1 cellular context compared by ENCODE assay signal in the genomic region with DNA sequence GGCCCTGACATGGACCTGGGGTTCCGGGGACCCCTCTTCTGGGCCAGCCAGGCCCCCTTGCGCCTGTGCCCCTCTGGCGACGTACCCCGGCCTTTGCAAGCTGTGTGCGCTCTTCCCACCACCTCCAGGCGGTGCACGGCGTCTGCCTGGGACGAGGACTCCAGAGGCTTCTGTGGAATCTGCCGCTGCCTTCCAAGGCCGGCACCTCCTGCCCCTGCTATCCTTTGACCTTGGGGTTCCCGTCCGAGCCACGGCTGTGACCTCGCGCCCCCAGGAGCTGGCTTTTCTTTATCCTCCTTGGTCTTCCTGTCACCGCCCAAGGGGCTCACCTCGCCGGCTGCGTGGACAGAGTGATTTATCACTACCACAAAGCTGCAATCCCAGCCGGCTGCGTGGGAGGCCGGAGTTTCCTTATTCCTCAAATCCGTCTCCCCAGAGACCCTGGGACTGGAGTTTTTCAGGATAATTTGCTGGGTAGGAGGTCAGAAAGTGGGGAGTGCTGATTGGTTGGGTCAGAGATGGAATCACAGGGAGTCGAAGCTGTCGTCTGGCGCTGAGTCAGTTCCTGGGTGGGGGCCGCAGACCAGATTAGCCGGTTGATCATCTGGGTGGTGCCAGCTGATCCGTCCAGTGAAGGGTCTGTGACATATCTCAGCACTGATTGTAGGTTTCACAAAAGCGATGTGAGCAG.
TF ChIP-seq lines count a peak whose summit lies in the region.

No MANE protein-coding gene starts in this region.

TF ChIP-seq in HepG2, 621 proteins besides CTCF, POLR2A, EP300 and RAD21 (continued from another document and continues in another):
- TF ChIP-seq, protein P1, sequence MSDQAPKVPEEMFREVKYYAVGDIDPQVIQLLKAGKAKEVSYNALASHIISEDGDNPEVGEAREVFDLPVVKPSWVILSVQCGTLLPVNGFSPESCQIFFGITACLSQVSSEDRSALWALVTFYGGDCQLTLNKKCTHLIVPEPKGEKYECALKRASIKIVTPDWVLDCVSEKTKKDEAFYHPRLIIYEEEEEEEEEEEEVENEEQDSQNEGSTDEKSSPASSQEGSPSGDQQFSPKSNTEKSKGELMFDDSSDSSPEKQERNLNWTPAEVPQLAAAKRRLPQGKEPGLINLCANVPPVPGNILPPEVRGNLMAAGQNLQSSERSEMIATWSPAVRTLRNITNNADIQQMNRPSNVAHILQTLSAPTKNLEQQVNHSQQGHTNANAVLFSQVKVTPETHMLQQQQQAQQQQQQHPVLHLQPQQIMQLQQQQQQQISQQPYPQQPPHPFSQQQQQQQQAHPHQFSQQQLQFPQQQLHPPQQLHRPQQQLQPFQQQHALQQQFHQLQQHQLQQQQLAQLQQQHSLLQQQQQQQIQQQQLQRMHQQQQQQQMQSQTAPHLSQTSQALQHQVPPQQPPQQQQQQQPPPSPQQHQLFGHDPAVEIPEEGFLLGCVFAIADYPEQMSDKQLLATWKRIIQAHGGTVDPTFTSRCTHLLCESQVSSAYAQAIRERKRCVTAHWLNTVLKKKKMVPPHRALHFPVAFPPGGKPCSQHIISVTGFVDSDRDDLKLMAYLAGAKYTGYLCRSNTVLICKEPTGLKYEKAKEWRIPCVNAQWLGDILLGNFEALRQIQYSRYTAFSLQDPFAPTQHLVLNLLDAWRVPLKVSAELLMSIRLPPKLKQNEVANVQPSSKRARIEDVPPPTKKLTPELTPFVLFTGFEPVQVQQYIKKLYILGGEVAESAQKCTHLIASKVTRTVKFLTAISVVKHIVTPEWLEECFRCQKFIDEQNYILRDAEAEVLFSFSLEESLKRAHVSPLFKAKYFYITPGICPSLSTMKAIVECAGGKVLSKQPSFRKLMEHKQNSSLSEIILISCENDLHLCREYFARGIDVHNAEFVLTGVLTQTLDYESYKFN (CRISPR knock-in tag; conservative IDR thresholded peaks at IDR 0.05): peak; percentile 26; the same call in 1 of the 2 replicates
- TF ChIP-seq, protein P2, sequence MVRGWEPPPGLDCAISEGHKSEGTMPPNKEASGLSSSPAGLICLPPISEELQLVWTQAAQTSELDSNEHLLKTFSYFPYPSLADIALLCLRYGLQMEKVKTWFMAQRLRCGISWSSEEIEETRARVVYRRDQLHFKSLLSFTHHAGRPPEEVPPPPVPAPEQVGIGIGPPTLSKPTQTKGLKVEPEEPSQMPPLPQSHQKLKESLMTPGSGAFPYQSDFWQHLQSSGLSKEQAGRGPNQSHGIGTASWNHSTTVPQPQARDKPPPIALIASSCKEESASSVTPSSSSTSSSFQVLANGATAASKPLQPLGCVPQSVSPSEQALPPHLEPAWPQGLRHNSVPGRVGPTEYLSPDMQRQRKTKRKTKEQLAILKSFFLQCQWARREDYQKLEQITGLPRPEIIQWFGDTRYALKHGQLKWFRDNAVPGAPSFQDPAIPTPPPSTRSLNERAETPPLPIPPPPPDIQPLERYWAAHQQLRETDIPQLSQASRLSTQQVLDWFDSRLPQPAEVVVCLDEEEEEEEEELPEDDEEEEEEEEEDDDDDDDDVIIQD (CRISPR knock-in tag; IDR thresholded peaks at IDR 0.05; ENCODE audit: low read depth): no peak
- no peak for TF ChIP-seq KLF9 (CRISPR knock-in tag; IDR thresholded peaks at IDR 0.05; ENCODE audit: low read depth)
- no peak for TF ChIP-seq U2AF2 (IDR thresholded peaks at IDR 0.05; ENCODE audit: low read depth, low read length)
- peak; percentile 51; the same call in 1 of the 2 replicates for TF ChIP-seq DMAP1 (CRISPR knock-in tag; IDR thresholded peaks at IDR 0.05)
- 0 out of 4 replicates have a peak, but pooled peaks of 1 of the 2 experiments have one; percentile 4 for TF ChIP-seq MAFK (conservative IDR thresholded peaks at IDR 0.05 in 1 of 2, IDR thresholded peaks at IDR 0.05 in 1 of 2; ENCODE audit: low read length in 2 of 2)
- TF ChIP-seq, protein P3, sequence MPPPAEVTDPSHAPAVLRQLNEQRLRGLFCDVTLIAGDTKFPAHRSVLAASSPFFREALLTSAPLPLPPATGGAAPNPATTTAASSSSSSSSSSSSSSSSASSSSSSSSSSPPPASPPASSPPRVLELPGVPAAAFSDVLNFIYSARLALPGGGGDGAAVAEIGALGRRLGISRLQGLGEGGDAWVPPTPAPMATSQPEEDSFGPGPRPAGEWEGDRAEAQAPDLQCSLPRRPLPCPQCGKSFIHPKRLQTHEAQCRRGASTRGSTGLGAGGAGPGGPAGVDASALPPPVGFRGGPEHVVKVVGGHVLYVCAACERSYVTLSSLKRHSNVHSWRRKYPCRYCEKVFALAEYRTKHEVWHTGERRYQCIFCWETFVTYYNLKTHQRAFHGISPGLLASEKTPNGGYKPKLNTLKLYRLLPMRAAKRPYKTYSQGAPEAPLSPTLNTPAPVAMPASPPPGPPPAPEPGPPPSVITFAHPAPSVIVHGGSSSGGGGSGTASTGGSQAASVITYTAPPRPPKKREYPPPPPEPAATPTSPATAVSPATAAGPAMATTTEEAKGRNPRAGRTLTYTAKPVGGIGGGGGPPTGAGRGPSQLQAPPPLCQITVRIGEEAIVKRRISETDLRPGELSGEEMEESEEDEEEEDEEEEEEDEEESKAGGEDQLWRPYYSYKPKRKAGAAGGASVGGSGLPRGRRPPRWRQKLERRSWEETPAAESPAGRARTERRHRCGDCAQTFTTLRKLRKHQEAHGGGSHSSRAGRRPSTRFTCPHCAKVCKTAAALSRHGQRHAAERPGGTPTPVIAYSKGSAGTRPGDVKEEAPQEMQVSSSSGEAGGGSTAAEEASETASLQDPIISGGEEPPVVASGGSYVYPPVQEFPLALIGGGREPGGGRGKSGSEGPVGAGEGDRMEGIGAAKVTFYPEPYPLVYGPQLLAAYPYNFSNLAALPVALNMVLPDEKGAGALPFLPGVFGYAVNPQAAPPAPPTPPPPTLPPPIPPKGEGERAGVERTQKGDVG (CRISPR knock-in tag; IDR thresholded peaks at IDR 0.05; ENCODE audit: borderline replicate concordance): 0 out of 2 replicates have a peak, but pooled peaks have one; percentile 15
- no peak for TF ChIP-seq KLF15 (CRISPR knock-in tag; IDR thresholded peaks at IDR 0.05; ENCODE audit: borderline replicate concordance)
- TF ChIP-seq, protein P4, sequence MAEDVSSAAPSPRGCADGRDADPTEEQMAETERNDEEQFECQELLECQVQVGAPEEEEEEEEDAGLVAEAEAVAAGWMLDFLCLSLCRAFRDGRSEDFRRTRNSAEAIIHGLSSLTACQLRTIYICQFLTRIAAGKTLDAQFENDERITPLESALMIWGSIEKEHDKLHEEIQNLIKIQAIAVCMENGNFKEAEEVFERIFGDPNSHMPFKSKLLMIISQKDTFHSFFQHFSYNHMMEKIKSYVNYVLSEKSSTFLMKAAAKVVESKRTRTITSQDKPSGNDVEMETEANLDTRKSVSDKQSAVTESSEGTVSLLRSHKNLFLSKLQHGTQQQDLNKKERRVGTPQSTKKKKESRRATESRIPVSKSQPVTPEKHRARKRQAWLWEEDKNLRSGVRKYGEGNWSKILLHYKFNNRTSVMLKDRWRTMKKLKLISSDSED (CRISPR knock-in tag; IDR thresholded peaks at IDR 0.05): peak; percentile 52; the same call in 1 of the 2 replicates
- no peak for TF ChIP-seq PAWR (CRISPR knock-in tag; IDR thresholded peaks at IDR 0.05; ENCODE audit: borderline replicate concordance)
- TF ChIP-seq CBX5 (CRISPR knock-in tag; IDR thresholded peaks at IDR 0.05; ENCODE audit: borderline replicate concordance): no peak
- no peak; the same call in 1 of the 2 replicates for TF ChIP-seq HOXD1 (CRISPR knock-in tag; IDR thresholded peaks at IDR 0.05)
- TF ChIP-seq POLR2AphosphoS5 (IDR thresholded peaks at IDR 0.05; ENCODE audit: low read depth, low read length): peak; percentile 49
- no peak for TF ChIP-seq BRD4 (CRISPR knock-in tag; IDR thresholded peaks at IDR 0.05)
- TF ChIP-seq MIER2 (CRISPR knock-in tag; IDR thresholded peaks at IDR 0.05): no peak
- TF ChIP-seq, protein P5, sequence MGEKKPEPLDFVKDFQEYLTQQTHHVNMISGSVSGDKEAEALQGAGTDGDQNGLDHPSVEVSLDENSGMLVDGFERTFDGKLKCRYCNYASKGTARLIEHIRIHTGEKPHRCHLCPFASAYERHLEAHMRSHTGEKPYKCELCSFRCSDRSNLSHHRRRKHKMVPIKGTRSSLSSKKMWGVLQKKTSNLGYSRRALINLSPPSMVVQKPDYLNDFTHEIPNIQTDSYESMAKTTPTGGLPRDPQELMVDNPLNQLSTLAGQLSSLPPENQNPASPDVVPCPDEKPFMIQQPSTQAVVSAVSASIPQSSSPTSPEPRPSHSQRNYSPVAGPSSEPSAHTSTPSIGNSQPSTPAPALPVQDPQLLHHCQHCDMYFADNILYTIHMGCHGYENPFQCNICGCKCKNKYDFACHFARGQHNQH (CRISPR knock-in tag; IDR thresholded peaks at IDR 0.05): 0 out of 2 replicates have a peak, but pooled peaks have one; percentile 33
- TF ChIP-seq, protein P6, sequence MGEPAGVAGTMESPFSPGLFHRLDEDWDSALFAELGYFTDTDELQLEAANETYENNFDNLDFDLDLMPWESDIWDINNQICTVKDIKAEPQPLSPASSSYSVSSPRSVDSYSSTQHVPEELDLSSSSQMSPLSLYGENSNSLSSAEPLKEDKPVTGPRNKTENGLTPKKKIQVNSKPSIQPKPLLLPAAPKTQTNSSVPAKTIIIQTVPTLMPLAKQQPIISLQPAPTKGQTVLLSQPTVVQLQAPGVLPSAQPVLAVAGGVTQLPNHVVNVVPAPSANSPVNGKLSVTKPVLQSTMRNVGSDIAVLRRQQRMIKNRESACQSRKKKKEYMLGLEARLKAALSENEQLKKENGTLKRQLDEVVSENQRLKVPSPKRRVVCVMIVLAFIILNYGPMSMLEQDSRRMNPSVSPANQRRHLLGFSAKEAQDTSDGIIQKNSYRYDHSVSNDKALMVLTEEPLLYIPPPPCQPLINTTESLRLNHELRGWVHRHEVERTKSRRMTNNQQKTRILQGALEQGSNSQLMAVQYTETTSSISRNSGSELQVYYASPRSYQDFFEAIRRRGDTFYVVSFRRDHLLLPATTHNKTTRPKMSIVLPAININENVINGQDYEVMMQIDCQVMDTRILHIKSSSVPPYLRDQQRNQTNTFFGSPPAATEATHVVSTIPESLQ (CRISPR knock-in tag; conservative IDR thresholded peaks at IDR 0.05): no peak
- TF ChIP-seq MTF2 (CRISPR knock-in tag; IDR thresholded peaks at IDR 0.05; ENCODE audit: borderline replicate concordance): no peak
- TF ChIP-seq, protein P7, sequence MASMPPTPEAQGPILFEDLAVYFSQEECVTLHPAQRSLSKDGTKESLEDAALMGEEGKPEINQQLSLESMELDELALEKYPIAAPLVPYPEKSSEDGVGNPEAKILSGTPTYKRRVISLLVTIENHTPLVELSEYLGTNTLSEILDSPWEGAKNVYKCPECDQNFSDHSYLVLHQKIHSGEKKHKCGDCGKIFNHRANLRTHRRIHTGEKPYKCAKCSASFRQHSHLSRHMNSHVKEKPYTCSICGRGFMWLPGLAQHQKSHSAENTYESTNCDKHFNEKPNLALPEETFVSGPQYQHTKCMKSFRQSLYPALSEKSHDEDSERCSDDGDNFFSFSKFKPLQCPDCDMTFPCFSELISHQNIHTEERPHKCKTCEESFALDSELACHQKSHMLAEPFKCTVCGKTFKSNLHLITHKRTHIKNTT (CRISPR knock-in tag; IDR thresholded peaks at IDR 0.05): no peak
- TF ChIP-seq, protein P8, sequence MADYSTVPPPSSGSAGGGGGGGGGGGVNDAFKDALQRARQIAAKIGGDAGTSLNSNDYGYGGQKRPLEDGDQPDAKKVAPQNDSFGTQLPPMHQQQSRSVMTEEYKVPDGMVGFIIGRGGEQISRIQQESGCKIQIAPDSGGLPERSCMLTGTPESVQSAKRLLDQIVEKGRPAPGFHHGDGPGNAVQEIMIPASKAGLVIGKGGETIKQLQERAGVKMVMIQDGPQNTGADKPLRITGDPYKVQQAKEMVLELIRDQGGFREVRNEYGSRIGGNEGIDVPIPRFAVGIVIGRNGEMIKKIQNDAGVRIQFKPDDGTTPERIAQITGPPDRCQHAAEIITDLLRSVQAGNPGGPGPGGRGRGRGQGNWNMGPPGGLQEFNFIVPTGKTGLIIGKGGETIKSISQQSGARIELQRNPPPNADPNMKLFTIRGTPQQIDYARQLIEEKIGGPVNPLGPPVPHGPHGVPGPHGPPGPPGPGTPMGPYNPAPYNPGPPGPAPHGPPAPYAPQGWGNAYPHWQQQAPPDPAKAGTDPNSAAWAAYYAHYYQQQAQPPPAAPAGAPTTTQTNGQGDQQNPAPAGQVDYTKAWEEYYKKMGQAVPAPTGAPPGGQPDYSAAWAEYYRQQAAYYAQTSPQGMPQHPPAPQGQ (CRISPR knock-in tag; IDR thresholded peaks at IDR 0.05; ENCODE audit: borderline replicate concordance): no peak
- 0 out of 2 replicates have a peak, but pooled peaks have one; percentile 18 for TF ChIP-seq ZNF724P (CRISPR knock-in tag; IDR thresholded peaks at IDR 0.05; ENCODE audit: borderline replicate concordance)
- TF ChIP-seq RFX1 (IDR thresholded peaks at IDR 0.05): no peak
- TF ChIP-seq, protein P9, sequence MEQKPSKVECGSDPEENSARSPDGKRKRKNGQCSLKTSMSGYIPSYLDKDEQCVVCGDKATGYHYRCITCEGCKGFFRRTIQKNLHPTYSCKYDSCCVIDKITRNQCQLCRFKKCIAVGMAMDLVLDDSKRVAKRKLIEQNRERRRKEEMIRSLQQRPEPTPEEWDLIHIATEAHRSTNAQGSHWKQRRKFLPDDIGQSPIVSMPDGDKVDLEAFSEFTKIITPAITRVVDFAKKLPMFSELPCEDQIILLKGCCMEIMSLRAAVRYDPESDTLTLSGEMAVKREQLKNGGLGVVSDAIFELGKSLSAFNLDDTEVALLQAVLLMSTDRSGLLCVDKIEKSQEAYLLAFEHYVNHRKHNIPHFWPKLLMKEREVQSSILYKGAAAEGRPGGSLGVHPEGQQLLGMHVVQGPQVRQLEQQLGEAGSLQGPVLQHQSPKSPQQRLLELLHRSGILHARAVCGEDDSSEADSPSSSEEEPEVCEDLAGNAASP (CRISPR knock-in tag; IDR thresholded peaks at IDR 0.05; ENCODE audit: borderline replicate concordance): peak; percentile 46; the same call in 1 of the 2 replicates
- peak; percentile 22; the same call in 1 of the 2 replicates for TF ChIP-seq KAT7 (CRISPR knock-in tag; IDR thresholded peaks at IDR 0.05; ENCODE audit: borderline replicate concordance)
- no peak for TF ChIP-seq ZSCAN31 (CRISPR knock-in tag; IDR thresholded peaks at IDR 0.05; ENCODE audit: low read depth)
- peak; percentile 59; the same call in 1 of the 2 replicates for TF ChIP-seq ZNF205 (CRISPR knock-in tag; IDR thresholded peaks at IDR 0.05)
- TF ChIP-seq LCORL (IDR thresholded peaks at IDR 0.05): no peak
- TF ChIP-seq LCORL (CRISPR knock-in tag; IDR thresholded peaks at IDR 0.05): peak; percentile 48; the same call in 1 of the 2 replicates
- TF ChIP-seq, protein P10, sequence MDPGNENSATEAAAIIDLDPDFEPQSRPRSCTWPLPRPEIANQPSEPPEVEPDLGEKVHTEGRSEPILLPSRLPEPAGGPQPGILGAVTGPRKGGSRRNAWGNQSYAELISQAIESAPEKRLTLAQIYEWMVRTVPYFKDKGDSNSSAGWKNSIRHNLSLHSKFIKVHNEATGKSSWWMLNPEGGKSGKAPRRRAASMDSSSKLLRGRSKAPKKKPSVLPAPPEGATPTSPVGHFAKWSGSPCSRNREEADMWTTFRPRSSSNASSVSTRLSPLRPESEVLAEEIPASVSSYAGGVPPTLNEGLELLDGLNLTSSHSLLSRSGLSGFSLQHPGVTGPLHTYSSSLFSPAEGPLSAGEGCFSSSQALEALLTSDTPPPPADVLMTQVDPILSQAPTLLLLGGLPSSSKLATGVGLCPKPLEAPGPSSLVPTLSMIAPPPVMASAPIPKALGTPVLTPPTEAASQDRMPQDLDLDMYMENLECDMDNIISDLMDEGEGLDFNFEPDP (CRISPR knock-in tag; conservative IDR thresholded peaks at IDR 0.05): no peak
- TF ChIP-seq SP2 (CRISPR knock-in tag; IDR thresholded peaks at IDR 0.05): no peak
